In the genomic region with DNA sequence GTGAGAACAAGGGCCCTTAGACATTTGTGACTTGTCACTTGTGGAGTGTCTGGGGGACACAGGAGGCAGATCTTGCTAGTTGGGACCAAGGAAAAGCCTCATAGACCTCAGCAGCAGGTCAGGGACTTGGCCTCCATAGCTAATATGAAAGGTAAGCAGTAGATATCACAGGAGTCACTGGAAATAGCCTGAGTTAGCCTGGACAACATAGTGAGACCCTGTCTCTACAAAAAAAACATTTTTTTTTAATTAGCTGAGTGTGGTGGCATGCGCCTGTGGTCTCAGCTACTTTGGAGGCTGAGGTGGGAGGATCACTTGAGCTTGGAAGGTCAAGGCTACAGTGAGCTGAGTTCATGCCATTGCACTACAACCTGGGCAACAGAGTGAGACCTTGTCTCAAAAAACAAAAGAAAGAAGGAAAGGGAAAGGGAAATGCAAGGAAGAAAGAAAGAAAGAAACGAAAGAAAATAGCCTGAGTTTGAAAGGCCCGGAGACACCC, we compare ENCODE assay signal across 19 cellular contexts.
"Had no signal": no experiment of that assay in that cellular context is flagged by ENCODE, and none has a peak within 500 bp of the region (broad histone marks: within the 10 kb centered on the region; RNA-seq: fewer than 3 reads in every experiment).

No MANE protein-coding gene starts in this region.

- H3K4me3 Mint-ChIP-seq: endodermal cell; naive thymus-derived CD4-positive, alpha-beta T cell had no signal

- H3K9me3 Mint-ChIP-seq: endodermal cell had no signal

- DNase-seq: effector CD4-positive, alpha-beta T cell; endodermal cell; erythroblast; foreskin keratinocyte; head of caudate nucleus; hippocampal formation; naive thymus-derived CD4-positive, alpha-beta T cell; posterior cingulate gyrus; sigmoid colon; stimulated activated CD4-positive, alpha-beta T cell treated with anti-CD3 and anti-CD28 coated beads, Interleukin-2, amount 100 ng/mL, for 24 hours; stimulated activated CD4-positive, alpha-beta T cell treated with anti-CD3 and anti-CD28 coated beads, Interleukin-4, amount 100 ng/mL, for 4 hours; stimulated activated naive CD4-positive, alpha-beta T cell; tibial artery; upper lobe of left lung; uterus had no signal

- H3K4me1 Mint-ChIP-seq: endodermal cell had no signal

- H3K27ac ChIP-seq: coronary artery, foreskin keratinocyte, neutrophil, right atrium auricular region, sigmoid colon, skin epidermis, tibial artery, upper lobe of left lung, uterus had no signal

- H3K27me3 ChIP-seq: foreskin keratinocyte, neutrophil, right atrium auricular region, sigmoid colon, tibial artery, upper lobe of left lung, uterus had no signal

- H3K27me3 Mint-ChIP-seq: naive thymus-derived CD4-positive, alpha-beta T cell had no signal

- H3K4me3 ChIP-seq: coronary artery, right atrium auricular region, sigmoid colon, skin epidermis, tibial artery, upper lobe of left lung, uterus had no signal

- ATAC-seq: foreskin keratinocyte; naive thymus-derived CD4-positive, alpha-beta T cell had no signal

- H3K36me3 ChIP-seq: uterus had no signal

- H3K9me3 ChIP-seq: neutrophil, right atrium auricular region, sigmoid colon, tibial artery, upper lobe of left lung, uterus had no signal

- H3K4me1 ChIP-seq: right atrium auricular region, sigmoid colon, tibial artery, upper lobe of left lung, uterus had no signal
